ENCODE assay signal across 8 cellular contexts in genomic region chr3:44584646-44585501, GRCh38. TPM values are rescaled to one million over a fixed set of nuclear protein-coding genes. Genes with fewer than 3 reads are reported as not detected.
DNase-seq lines count a peak whose midpoint lies in the region; ATAC-seq, FAIRE-seq and TF ChIP-seq lines count a peak whose summit lies in the region.

Gene ZNF660 (plus strand): TSS chr3:44584964. CDS start chr3:44594194, 9,230 bp downstream.

- H3K18ac ChIP-seq in mesenchymal stem cell (ENCODE audit: low read depth in 1 of 2, low read length in 2 of 2) = peak within 1 kb of the TSS; percentile 81 to 97

- peak within 1 kb of the TSS; percentile 72; the same call in 1 of the 2 replicates for H3K27ac ChIP-seq in HUES6 (ENCODE audit: low read depth, low read length)
- H3K27ac ChIP-seq in SJSA1 = peak within 1 kb of the TSS; percentile 72
- H3K27ac ChIP-seq in mesenchymal stem cell (ENCODE audit: low read length, poor library complexity, severe bottlenecking) = peak within 1 kb of the TSS; percentile 90
- peak within 1 kb of the TSS; percentile 37 for H3K27ac ChIP-seq in subcutaneous abdominal adipose tissue (ENCODE audit: low read depth, low read length)

- H3K4me3 ChIP-seq in HUES6 (ENCODE audit: low read depth, low read length) (peak within 1 kb of the TSS; percentile 86), SJSA1 (peak within 1 kb of the TSS; percentile 57), mesenchymal stem cell (ENCODE audit: insufficient read depth in 1 of 2, low read depth in 1 of 2, low read length in 2 of 2) (peak within 1 kb of the TSS; percentile 77 to 81), subcutaneous abdominal adipose tissue (ENCODE audit: low read depth in 1 of 5, low read length in 5 of 5) (peak within 1 kb of the TSS; percentile 75 to 87 (median 83))

- ATAC-seq in GM19035 (IDR thresholded peaks at IDR 0.05; ENCODE audit: unreplicated experiment) = no peak

- H4K8ac ChIP-seq in mesenchymal stem cell (ENCODE audit: low read length) = peak within 1 kb of the TSS; percentile 99

- DNase-seq in 8988T (peak; percentile 39), GM12891 (ENCODE audit: insufficient read length, low spot score) (peak; percentile 38), SJSA1 (ENCODE audit: low read depth in 1 of 2, low spot score in 2 of 2) (peak; percentile 71), erythroblast (lab: John Stamatoyannopoulos, UW) (peak; percentile 5 to 14), mesenchymal stem cell (peak; percentile 89)

- H3K27me3 ChIP-seq in HUES6 (ENCODE audit: control insufficient read depth, insufficient read depth, low read length) = no peaks in the 10 kb centered on the region
- no peaks in the 10 kb centered on the region for H3K27me3 ChIP-seq in SJSA1 (replicated peaks)
- H3K27me3 ChIP-seq in mesenchymal stem cell (ENCODE audit: control insufficient read depth in 1 of 2, insufficient read depth in 1 of 2, low read length in 2 of 2) = no peaks in the 10 kb centered on the region
- peaks cover 0 to 3% (median 0%) of the 10 kb centered on the region in 5 donors for H3K27me3 ChIP-seq in subcutaneous abdominal adipose tissue (ENCODE audit: control insufficient read depth in 5 of 5, insufficient read depth in 4 of 5, low read length in 5 of 5)

- H3K79me1 ChIP-seq in mesenchymal stem cell (replicated peaks; ENCODE audit: low read length, poor library complexity, severe bottlenecking) = peaks cover 14% of the 10 kb centered on the region

- under 1% methylated on average over 37 of the region's 41 CpGs for WGBS in mesenchymal stem cell

- H3K4ac ChIP-seq in mesenchymal stem cell (ENCODE audit: low read depth in 1 of 2, low read length in 2 of 2) = peak within 1 kb of the TSS; percentile 92 to 95

- H2AFZ ChIP-seq in mesenchymal stem cell (ENCODE audit: low read depth, low read length) = peak within 1 kb of the TSS; percentile 91

- H2BK120ac ChIP-seq in mesenchymal stem cell (ENCODE audit: low read depth, low read length) = peak within 1 kb of the TSS; percentile 82

- H3K4me1 ChIP-seq in HUES6 (ENCODE audit: control insufficient read depth, insufficient read depth, low read length) = no peaks in the 10 kb centered on the region; the same call in 1 of the 2 replicates
- peaks cover 7% of the 10 kb centered on the region for H3K4me1 ChIP-seq in SJSA1 (replicated peaks)
- no peaks in the 10 kb centered on the region for H3K4me1 ChIP-seq in mesenchymal stem cell (ENCODE audit: control insufficient read depth, insufficient read depth, low read depth, low read length)
- H3K4me1 ChIP-seq in subcutaneous abdominal adipose tissue (ENCODE audit: control insufficient read depth in 5 of 5, insufficient read depth in 5 of 5, low read length in 5 of 5) = peaks cover 2 to 19% (median 16%) of the 10 kb centered on the region in 5 donors

- peak within 1 kb of the TSS; percentile 94 for H4K91ac ChIP-seq in mesenchymal stem cell (ENCODE audit: low read length)

- H2BK15ac ChIP-seq in mesenchymal stem cell (ENCODE audit: low read depth, poor library complexity, severe bottlenecking) = peak within 1 kb of the TSS; percentile 44

- no peak within 1 kb of the TSS for H3K23ac ChIP-seq in mesenchymal stem cell (ENCODE audit: low read length in 2 of 2)

- peak within 1 kb of the TSS; percentile 22 for H2AK5ac ChIP-seq in mesenchymal stem cell (ENCODE audit: low read length, severe bottlenecking)

- H3K9me3 ChIP-seq in HUES6 (ENCODE audit: control insufficient read depth, insufficient read depth, low read depth, low read length) (no peaks in the 10 kb centered on the region), SJSA1 (replicated peaks) (no peaks in the 10 kb centered on the region), mesenchymal stem cell (ENCODE audit: control insufficient read depth, low read length) (peaks cover 7% of the 10 kb centered on the region), subcutaneous abdominal adipose tissue (ENCODE audit: control insufficient read depth in 5 of 5, low read length in 5 of 5) (peaks cover 0 to 3% (median 0%) of the 10 kb centered on the region in 5 donors)

- TF ChIP-seq POLR2A in GM12891 (IDR thresholded peaks at IDR 0.05; ENCODE audit: low read depth, low read length) (no peak), erythroblast (IDR thresholded peaks at IDR 0.05; ENCODE audit: low read length) (no peak)

- H3K9ac ChIP-seq in HUES6 (ENCODE audit: low read length) (peak within 1 kb of the TSS; percentile 95), mesenchymal stem cell (ENCODE audit: low read length) (peak within 1 kb of the TSS; percentile 92), subcutaneous abdominal adipose tissue (ENCODE audit: low read length in 5 of 5) (peak within 1 kb of the TSS; percentile 81 to 92 (median 88))

- no peak for FAIRE-seq in GM12891 (lab: Jason Lieb, UNC)

- H2BK5ac ChIP-seq in mesenchymal stem cell (ENCODE audit: low read depth, low read length, poor library complexity, severe bottlenecking) = peak within 1 kb of the TSS; percentile 22

- H3K14ac ChIP-seq in mesenchymal stem cell (ENCODE audit: low read length in 2 of 2) = peak within 1 kb of the TSS in 1 of 2 experiments; percentile 96

- peak within 1 kb of the TSS; percentile 84 for H3K4me2 ChIP-seq in mesenchymal stem cell (ENCODE audit: low read length, poor library complexity, severe bottlenecking)

- H3K36me3 ChIP-seq in HUES6 (ENCODE audit: control insufficient read depth, insufficient read depth, low read length) = peaks cover 36% of the 10 kb centered on the region
- H3K36me3 ChIP-seq in SJSA1 = peaks cover 29% of the 10 kb centered on the region
- H3K36me3 ChIP-seq in mesenchymal stem cell (ENCODE audit: control insufficient read depth in 1 of 2, insufficient read depth in 2 of 2, low read depth in 1 of 2, low read length in 2 of 2) = peaks cover 20 to 25% of the 10 kb centered on the region in 2 experiments
- peaks cover 5 to 19% (median 13%) of the 10 kb centered on the region in 5 donors for H3K36me3 ChIP-seq in subcutaneous abdominal adipose tissue (ENCODE audit: control insufficient read depth in 5 of 5, insufficient read depth in 5 of 5, low read length in 5 of 5)

- peak within 1 kb of the TSS; percentile 49 for H2BK12ac ChIP-seq in mesenchymal stem cell (ENCODE audit: low read length in 2 of 2)

TF ChIP-seq in GM12891, 5 proteins besides CTCF, POLR2A, EP300 and RAD21:
- TF ChIP-seq POLR2AphosphoS5 (IDR thresholded peaks at IDR 0.05; ENCODE audit: low read depth, low read length) (no peak), POU2F2 (IDR thresholded peaks at IDR 0.05; ENCODE audit: low read depth, low read length) (no peak), PAX5 (IDR thresholded peaks at IDR 0.05; ENCODE audit: insufficient read depth, low read length, severe bottlenecking) (no peak), SPI1 (IDR thresholded peaks at IDR 0.05; ENCODE audit: low read depth, low read length) (no peak), TAF1 (IDR thresholded peaks at IDR 0.05; ENCODE audit: low read depth, low read length) (no peak)
TF ChIP-seq in GM12891: peak in this region for 0.

RNA-seq across cellular contexts. Expression of gene ZNF660, which starts in this region (rescaled TPM):
- polyA plus RNA-seq in GM12891 (2012; ENCODE audit: low read depth, missing spikeins) = 0.95 TPM
- 2.6 and 4.3 TPM in 2 replicates for total RNA-seq in SJSA1 (2014; rRNA removed; shearing (Covaris generic))
- 1.6 TPM for polyA plus RNA-seq in mesenchymal stem cell (2013, experiment 1 of 2)
- 1.5 TPM for polyA plus RNA-seq in mesenchymal stem cell (2013, experiment 2 of 2)

Comparison
In these comparisons a context has a peak if more than half of its experiments do, and no peak if none do; other contexts are left out.
1. DNase-seq: peak in every context shown above with its lines; median percentile 89 in mesenchymal stem cell; 71 in SJSA1; 39 in 8988T; 38 in GM12891; 10 in erythroblast.
2. H3K27ac ChIP-seq: peak in every context shown above with its lines; median percentile 90 in mesenchymal stem cell; 72 in HUES6; 72 in SJSA1; 37 in subcutaneous abdominal adipose tissue.